In genomic region chr18:2104620-2105462, GRCh38 we compare ENCODE assay signal across 1 cellular context.
TF ChIP-seq lines count a peak whose summit lies in the region.

No MANE protein-coding gene starts in this region.

TF ChIP-seq in K562, 482 proteins besides CTCF, POLR2A, EP300 and RAD21 (continued from another document):
- TF ChIP-seq, protein P1, sequence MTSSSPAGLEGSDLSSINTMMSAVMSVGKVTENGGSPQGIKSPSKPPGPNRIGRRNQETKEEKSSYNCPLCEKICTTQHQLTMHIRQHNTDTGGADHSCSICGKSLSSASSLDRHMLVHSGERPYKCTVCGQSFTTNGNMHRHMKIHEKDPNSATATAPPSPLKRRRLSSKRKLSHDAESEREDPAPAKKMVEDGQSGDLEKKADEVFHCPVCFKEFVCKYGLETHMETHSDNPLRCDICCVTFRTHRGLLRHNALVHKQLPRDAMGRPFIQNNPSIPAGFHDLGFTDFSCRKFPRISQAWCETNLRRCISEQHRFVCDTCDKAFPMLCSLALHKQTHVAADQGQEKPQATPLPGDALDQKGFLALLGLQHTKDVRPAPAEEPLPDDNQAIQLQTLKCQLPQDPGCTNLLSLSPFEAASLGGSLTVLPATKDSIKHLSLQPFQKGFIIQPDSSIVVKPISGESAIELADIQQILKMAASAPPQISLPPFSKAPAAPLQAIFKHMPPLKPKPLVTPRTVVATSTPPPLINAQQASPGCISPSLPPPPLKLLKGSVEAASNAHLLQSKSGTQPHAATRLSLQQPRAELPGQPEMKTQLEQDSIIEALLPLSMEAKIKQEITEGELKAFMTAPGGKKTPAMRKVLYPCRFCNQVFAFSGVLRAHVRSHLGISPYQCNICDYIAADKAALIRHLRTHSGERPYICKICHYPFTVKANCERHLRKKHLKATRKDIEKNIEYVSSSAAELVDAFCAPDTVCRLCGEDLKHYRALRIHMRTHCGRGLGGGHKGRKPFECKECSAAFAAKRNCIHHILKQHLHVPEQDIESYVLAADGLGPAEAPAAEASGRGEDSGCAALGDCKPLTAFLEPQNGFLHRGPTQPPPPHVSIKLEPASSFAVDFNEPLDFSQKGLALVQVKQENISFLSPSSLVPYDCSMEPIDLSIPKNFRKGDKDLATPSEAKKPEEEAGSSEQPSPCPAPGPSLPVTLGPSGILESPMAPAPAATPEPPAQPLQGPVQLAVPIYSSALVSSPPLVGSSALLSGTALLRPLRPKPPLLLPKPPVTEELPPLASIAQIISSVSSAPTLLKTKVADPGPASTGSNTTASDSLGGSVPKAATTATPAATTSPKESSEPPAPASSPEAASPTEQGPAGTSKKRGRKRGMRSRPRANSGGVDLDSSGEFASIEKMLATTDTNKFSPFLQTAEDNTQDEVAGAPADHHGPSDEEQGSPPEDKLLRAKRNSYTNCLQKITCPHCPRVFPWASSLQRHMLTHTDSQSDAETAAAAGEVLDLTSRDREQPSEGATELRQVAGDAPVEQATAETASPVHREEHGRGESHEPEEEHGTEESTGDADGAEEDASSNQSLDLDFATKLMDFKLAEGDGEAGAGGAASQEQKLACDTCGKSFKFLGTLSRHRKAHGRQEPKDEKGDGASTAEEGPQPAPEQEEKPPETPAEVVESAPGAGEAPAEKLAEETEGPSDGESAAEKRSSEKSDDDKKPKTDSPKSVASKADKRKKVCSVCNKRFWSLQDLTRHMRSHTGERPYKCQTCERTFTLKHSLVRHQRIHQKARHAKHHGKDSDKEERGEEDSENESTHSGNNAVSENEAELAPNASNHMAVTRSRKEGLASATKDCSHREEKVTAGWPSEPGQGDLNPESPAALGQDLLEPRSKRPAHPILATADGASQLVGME (CRISPR knock-in tag; IDR thresholded peaks at IDR 0.05) = no peak
- TF ChIP-seq, protein P2, sequence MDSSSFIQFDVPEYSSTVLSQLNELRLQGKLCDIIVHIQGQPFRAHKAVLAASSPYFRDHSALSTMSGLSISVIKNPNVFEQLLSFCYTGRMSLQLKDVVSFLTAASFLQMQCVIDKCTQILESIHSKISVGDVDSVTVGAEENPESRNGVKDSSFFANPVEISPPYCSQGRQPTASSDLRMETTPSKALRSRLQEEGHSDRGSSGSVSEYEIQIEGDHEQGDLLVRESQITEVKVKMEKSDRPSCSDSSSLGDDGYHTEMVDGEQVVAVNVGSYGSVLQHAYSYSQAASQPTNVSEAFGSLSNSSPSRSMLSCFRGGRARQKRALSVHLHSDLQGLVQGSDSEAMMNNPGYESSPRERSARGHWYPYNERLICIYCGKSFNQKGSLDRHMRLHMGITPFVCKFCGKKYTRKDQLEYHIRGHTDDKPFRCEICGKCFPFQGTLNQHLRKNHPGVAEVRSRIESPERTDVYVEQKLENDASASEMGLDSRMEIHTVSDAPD (CRISPR knock-in tag; IDR thresholded peaks at IDR 0.05) = no peak
- TF ChIP-seq U2AF2 (optimal IDR thresholded peaks at IDR 0.05; ENCODE audit: low read depth, low read length) (no peak), MAZ (CRISPR knock-in tag; conservative IDR thresholded peaks at IDR 0.05 in 1 of 2, IDR thresholded peaks at IDR 0.05 in 1 of 2) (no peak; a peak in 1 of 4 replicates), ESRRA (IDR thresholded peaks at IDR 0.05; ENCODE audit: borderline replicate concordance, low read depth) (no peak), CBFA2T2 (conservative IDR thresholded peaks at IDR 0.05) (no peak)
